ENCODE assay signal across 12 cellular contexts in genomic region chr6:136594671-136595070, GRCh38. TPM values are rescaled to one million over a fixed set of nuclear protein-coding genes. Genes with fewer than 3 reads are reported as not detected.
DNase-seq lines count a peak whose midpoint lies in the region; TF ChIP-seq lines count a peak whose summit lies in the region.
"Had no signal": no experiment of that assay in that cellular context is flagged by ENCODE, and none has a peak within 500 bp of the region (broad histone marks: within the 10 kb centered on the region; RNA-seq: fewer than 3 reads in every experiment).

No MANE protein-coding gene starts in this region.

- H3K4me1 Mint-ChIP-seq in activated CD4-positive, alpha-beta T cell treated with anti-CD3 and anti-CD28 coated beads, Interleukin-2, amount 10 ng/mL, durations not matched to agents 24 days and 14 days, result peaks cover 35% of the 10 kb centered on the region

- TF ChIP-seq POLR2A in spleen (IDR thresholded peaks at IDR 0.05), result no peak
- no peak for TF ChIP-seq POLR2A in uterus (IDR thresholded peaks at IDR 0.05)

- no peaks in the 10 kb centered on the region for H4K20me1 ChIP-seq in OCI-LY3 (ENCODE audit: insufficient read depth, low read length)

- peak overlapping the region; percentile 84 for H3K4me2 ChIP-seq in OCI-LY3 (ENCODE audit: low read length)

- whole genome bisulfite sequencing in spleen, 5 donors, result 91 to 96% (median 95%) methylated on average over 8 of the region's 8 CpGs

- no peaks in the 10 kb centered on the region for H3K27me3 Mint-ChIP-seq in activated CD4-positive, alpha-beta T cell treated with anti-CD3 and anti-CD28 coated beads, Interleukin-2, amount 10 ng/mL, durations not matched to agents 24 days and 14 days

- H3K9me3 Mint-ChIP-seq in activated CD4-positive, alpha-beta T cell treated with anti-CD3 and anti-CD28 coated beads, Interleukin-2, amount 10 ng/mL, durations not matched to agents 24 days and 14 days, result peaks cover 11% of the 10 kb centered on the region

- H3K27ac Mint-ChIP-seq in activated CD4-positive, alpha-beta T cell treated with anti-CD3 and anti-CD28 coated beads, Interleukin-2, amount 10 ng/mL, durations not matched to agents 24 days and 14 days, result peak overlapping the region; percentile 96

- H3K4me3 Mint-ChIP-seq in activated CD4-positive, alpha-beta T cell treated with anti-CD3 and anti-CD28 coated beads, Interleukin-2, amount 10 ng/mL, durations not matched to agents 24 days and 14 days, result peak overlapping the region; percentile 73

- in situ Hi-C loops in brain microvascular endothelial cell (cut with HindIII; ENCODE audit: low pct_ligation_motif_present, low sequenced_read_pairs), result no loop called here

- TF ChIP-seq CTCF in OCI-LY3 (IDR thresholded peaks at IDR 0.05; ENCODE audit: low read depth, low read length), result no peak
- TF ChIP-seq CTCF in brain microvascular endothelial cell (IDR thresholded peaks at IDR 0.05; ENCODE audit: low read depth, low read length, missing control alignments), result no peak
- no peak for TF ChIP-seq CTCF in spleen (IDR thresholded peaks at IDR 0.05 in 8 of 11, conservative IDR thresholded peaks at IDR 0.05 in 3 of 11)
- no peak for TF ChIP-seq CTCF in uterus (IDR thresholded peaks at IDR 0.05)

- DNase-seq in activated CD4-positive, alpha-beta T cell treated with anti-CD3 and anti-CD28 coated beads, Interleukin-2, amount 10 ng/mL, durations not matched to agents 24 days and 14 days, result no peak
- no peak for DNase-seq in activated CD4-positive, alpha-beta T cell treated with anti-CD3 and anti-CD28 coated beads, Interleukin-2, amount 50 U/mL, for 48 hours
- DNase-seq in brain microvascular endothelial cell (no peak), spleen (no peak), NCI-H748 (lab: John Stamatoyannopoulos, UW; ENCODE audit: unreplicated experiment) (no peak), NCI-H82 treated with DMSO at 0.1 percent for 48 hours (lab: John Stamatoyannopoulos, UW; ENCODE audit: unreplicated experiment) (no peak), uterus (no peak)
- DNase-seq: DMS79 treated with DMSO at 0.1 percent for 48 hours, NCI-H1436, NCI-H526 treated with DMSO at 0.1 percent for 48 hours had no signal

- intact Hi-C loops in activated CD4-positive, alpha-beta T cell treated with anti-CD3 and anti-CD28 coated beads, Interleukin-2, amount 10 ng/mL, durations not matched to agents 24 days and 14 days (cut with micrococcal nuclease), result loop anchor here (1.0 to 5.0 kb wide), 4 partner anchors 16 to 194 kb away; no protein-coding TSS in a partner anchor
- intact Hi-C loops in spleen (cut with DNase I; ENCODE audit: low total_unique reads), result no loop called here
- intact Hi-C loops in uterus (cut with DNase I; ENCODE audit: low total_unique reads), result no loop called here

- H3K27ac ChIP-seq in OCI-LY3 (ENCODE audit: low read length) (no peak overlapping the region), brain microvascular endothelial cell (peak overlapping the region; percentile 87), spleen (peak overlapping the region in 7 of 8 donors; percentile 51 to 80 (median 69)), uterus (no peak overlapping the region)

- no peak overlapping the region for H3K9ac ChIP-seq in OCI-LY3 (ENCODE audit: low read length)

- no peaks in the 10 kb centered on the region for H3K79me2 ChIP-seq in OCI-LY3 (ENCODE audit: low read length)

- peaks cover 4% of the 10 kb centered on the region; the same call in 1 of the 2 replicates for H3K27me3 ChIP-seq in OCI-LY3 (ENCODE audit: low read depth, low read length)
- no peaks in the 10 kb centered on the region for H3K27me3 ChIP-seq in brain microvascular endothelial cell (replicated peaks)
- no peaks in the 10 kb centered on the region for H3K27me3 ChIP-seq in spleen (replicated peaks in 1 of 7)
- no peaks in the 10 kb centered on the region for H3K27me3 ChIP-seq in uterus

- H3K36me3 Mint-ChIP-seq in activated CD4-positive, alpha-beta T cell treated with anti-CD3 and anti-CD28 coated beads, Interleukin-2, amount 10 ng/mL, durations not matched to agents 24 days and 14 days (ENCODE audit: low read depth), result peaks cover 59% of the 10 kb centered on the region

- H3K36me3 ChIP-seq in OCI-LY3 (replicated peaks; ENCODE audit: low read depth, low read length) (peaks cover 10% of the 10 kb centered on the region), brain microvascular endothelial cell (replicated peaks) (peaks cover 11% of the 10 kb centered on the region), spleen (peaks cover 2 to 88% (median 41%) of the 10 kb centered on the region in 6 donors), uterus (no peaks in the 10 kb centered on the region)

- H2AFZ ChIP-seq in OCI-LY3 (ENCODE audit: low read depth, low read length), result no peak overlapping the region

- H3K4me1 ChIP-seq in OCI-LY3 (ENCODE audit: low read length) (peaks cover 20% of the 10 kb centered on the region), spleen (peaks cover 11 to 27% (median 19%) of the 10 kb centered on the region in 6 donors), uterus (no peaks in the 10 kb centered on the region)
- H3K4me1 ChIP-seq: HAP-1 had no signal

- H3K9me3 ChIP-seq in OCI-LY3 (ENCODE audit: insufficient read depth, low read length) (no peaks in the 10 kb centered on the region), spleen (no peaks in the 10 kb centered on the region), uterus (no peaks in the 10 kb centered on the region)
- H3K9me3 ChIP-seq: HAP-1 had no signal

- H3K4me3 ChIP-seq in OCI-LY3 (ENCODE audit: low read length) (peak overlapping the region; percentile 58), brain microvascular endothelial cell (ENCODE audit: low read depth, low read length) (no peak overlapping the region), spleen (peak overlapping the region in 1 of 8 donors; percentile 3), uterus (no peak overlapping the region)
- H3K4me3 ChIP-seq: HAP-1 had no signal

RNA-seq across cellular contexts. Expression of gene MAP7, which starts 44.4 kb away (rescaled TPM):
- 1.0 and 1.1 TPM in 2 replicates for total RNA-seq in activated CD4-positive, alpha-beta T cell treated with anti-CD3 and anti-CD28 coated beads, Interleukin-2, amount 10 ng/mL, durations not matched to agents 24 days and 14 days
- total RNA-seq in spleen, result 1 to 10 TPM; 1.3 to 4.9 (median 3.3) TPM
- polyA plus RNA-seq in spleen, result 1 to 10 TPM in 1 of 3 donors, under 1 TPM in 2; 0.67 to 1.4 (median 0.74) TPM
- total RNA-seq in uterus, result 1 to 10 TPM in 2 of 4 donors, under 1 TPM in 2; 0.29 to 6.8 (median 1.1) TPM

Comparison
In these comparisons a context has a peak if more than half of its experiments do, and no peak if none do; other contexts are left out.
1. H3K27ac ChIP-seq: peak in brain microvascular endothelial cell (single experiment) and spleen (7 of 8); none in OCI-LY3 (single experiment) and uterus (0 of 2).